Comparison of ENCODE assay signal across 20 cellular contexts in genomic region chr3:62096521-62096920, GRCh38.
"Had no signal": no experiment of that assay in that cellular context is flagged by ENCODE, and none has a peak within 500 bp of the region (broad histone marks: within the 10 kb centered on the region; RNA-seq: fewer than 3 reads in every experiment).

No MANE protein-coding gene starts in this region.

- ATAC-seq: activated CD8-positive, alpha-beta T cell treated with anti-CD3 and anti-CD28 coated beads, Interleukin-2, amount 10 ng/mL, durations not matched to agents 7 days and 5 days; SK-N-SH treated with all-trans-retinoic acid at 6 μM for 48 hours; T-cell had no signal

- FAIRE-seq: endometrium, small intestine had no signal

- DNase-seq: activated CD4-positive, alpha-beta T cell treated with anti-CD3 and anti-CD28 coated beads, Interleukin-2, amount 10 ng/mL, durations not matched to agents 7 days and 5 days; activated CD8-positive, alpha-beta T cell treated with anti-CD3 and anti-CD28 coated beads, Interleukin-2, amount 10 ng/mL, durations not matched to agents 7 days and 5 days; activated naive CD4-positive, alpha-beta T cell treated with Interleukin-2 at 50 U/mL for 16 hours; activated T-cell treated with anti-CD3 and anti-CD28 coated beads, Interleukin-2, amount 50 U/mL, for 24 hours; aorta; cortex of kidney; erythroblast; hippocampal formation; islet precursor cell; midbrain; nephron progenitor cell; nucleus accumbens; retina; small intestine; stimulated activated CD4-positive, alpha-beta T cell treated with anti-CD3 and anti-CD28 coated beads, Interleukin-15, amount 100 ng/mL, for 24 hours; stimulated activated CD4-positive, alpha-beta T cell treated with anti-CD3 and anti-CD28 coated beads, Interleukin-2, amount 100 ng/mL, for 48 hours; T-cell; T1000 had no signal
